In the genomic region with DNA sequence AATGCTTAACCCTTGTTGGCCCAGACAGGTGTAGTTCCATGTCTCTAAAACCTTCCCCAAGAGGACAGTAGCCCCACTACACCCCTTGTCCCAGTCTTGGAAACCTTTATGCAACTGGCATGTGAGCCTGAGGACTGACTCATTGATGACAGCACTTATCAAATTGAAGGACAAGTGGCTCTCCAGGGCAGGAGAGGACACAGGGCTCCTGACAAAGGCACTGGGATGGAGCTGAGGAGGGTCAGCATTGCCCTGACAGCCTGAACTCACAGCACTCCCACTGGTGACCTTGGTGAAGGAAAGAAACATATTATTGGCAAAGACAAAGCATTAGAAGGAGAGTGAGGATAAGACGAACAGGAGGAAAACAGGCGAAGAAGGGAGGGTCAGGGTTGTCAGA, we compare ENCODE assay signal across 20 cellular contexts.
"Had no signal": no experiment of that assay in that cellular context is flagged by ENCODE, and none has a peak within 500 bp of the region (broad histone marks: within the 10 kb centered on the region; RNA-seq: fewer than 3 reads in every experiment).

No MANE protein-coding gene starts in this region.

- H3K27ac Mint-ChIP-seq: effector memory CD8-positive, alpha-beta T cell; natural killer cell; stimulated activated memory B cell treated with anti-CD40 and anti-IgM and Interleukin-4, amounts not matched to agents 10 μg/mL and 1 μg/mL and 100 μg/mL, for 72 hours had no signal

- H3K4me3 Mint-ChIP-seq: effector memory CD8-positive, alpha-beta T cell; natural killer cell; neural crest cell; stimulated activated memory B cell treated with anti-CD40 and anti-IgM and Interleukin-4, amounts not matched to agents 10 μg/mL and 1 μg/mL and 100 μg/mL, for 72 hours had no signal

- ATAC-seq: effector memory CD8-positive, alpha-beta T cell; left lung; lower lobe of right lung; natural killer cell; right cardiac atrium; stimulated activated memory B cell treated with anti-CD40 and anti-IgM and Interleukin-4, amounts not matched to agents 10 μg/mL and 1 μg/mL and 100 μg/mL, for 72 hours; stimulated activated naive CD8-positive, alpha-beta T cell treated with anti-CD3 and anti-CD28 coated beads, Interleukin-15, Interleukin-2, amounts not matched to agents 100 U/mL and 50 U/mL, for 24 hours had no signal

- H3K9me3 ChIP-seq: esophagus squamous epithelium, left lung, lower lobe of right lung, prostate gland, spleen, thoracic aorta, tibial nerve, upper lobe of left lung had no signal

- H3K27ac ChIP-seq: esophagus squamous epithelium, left lung, lower lobe of right lung, prostate gland, skin epidermis, spleen, thoracic aorta, tibial nerve, upper lobe of left lung had no signal

- DNase-seq: cerebellar nuclear complex; cortex of kidney; effector memory CD8-positive, alpha-beta T cell; erythroblast; esophagus squamous epithelium; left lung; lower lobe of right lung; natural killer cell; right cardiac atrium; spleen; stimulated activated CD4-positive, alpha-beta T cell treated with anti-CD3 and anti-CD28 coated beads, Interleukin-4, amount 100 ng/mL, for 4 hours; stimulated activated naive CD8-positive, alpha-beta T cell treated with anti-CD3 and anti-CD28 coated beads, Interleukin-15, Interleukin-2, amounts not matched to agents 100 U/mL and 50 U/mL, for 24 hours; substantia nigra; upper lobe of left lung had no signal

- H3K36me3 Mint-ChIP-seq: natural killer cell; stimulated activated memory B cell treated with anti-CD40 and anti-IgM and Interleukin-4, amounts not matched to agents 10 μg/mL and 1 μg/mL and 100 μg/mL, for 72 hours had no signal

- H3K36me3 ChIP-seq: esophagus squamous epithelium, left lung, lower lobe of right lung, prostate gland, spleen, thoracic aorta, tibial nerve, upper lobe of left lung had no signal

- H3K9me3 Mint-ChIP-seq: effector memory CD8-positive, alpha-beta T cell; natural killer cell; neural crest cell; stimulated activated memory B cell treated with anti-CD40 and anti-IgM and Interleukin-4, amounts not matched to agents 10 μg/mL and 1 μg/mL and 100 μg/mL, for 72 hours had no signal

- H3K4me1 Mint-ChIP-seq: natural killer cell; stimulated activated memory B cell treated with anti-CD40 and anti-IgM and Interleukin-4, amounts not matched to agents 10 μg/mL and 1 μg/mL and 100 μg/mL, for 72 hours had no signal

- H3K4me1 ChIP-seq: esophagus squamous epithelium, left lung, lower lobe of right lung, prostate gland, spleen, tibial nerve, upper lobe of left lung had no signal

- H3K27me3 ChIP-seq: esophagus squamous epithelium, left lung, spleen, tibial nerve, upper lobe of left lung had no signal

- H3K4me3 ChIP-seq: esophagus squamous epithelium, left lung, lower lobe of right lung, prostate gland, skin epidermis, spleen, thoracic aorta, tibial nerve, upper lobe of left lung had no signal
